8 cellular contexts compared by ENCODE assay signal in genomic region chr14:100239840-100240724, GRCh38. TPM values are rescaled to one million over a fixed set of nuclear protein-coding genes. Genes with fewer than 3 reads are reported as not detected.
DNase-seq lines count a peak whose midpoint lies in the region; ATAC-seq, FAIRE-seq and TF ChIP-seq lines count a peak whose summit lies in the region.

No MANE protein-coding gene starts in this region.

- no peaks in the 10 kb centered on the region for H3K27me3 Mint-ChIP-seq in activated CD8-positive, alpha-beta T cell treated with anti-CD3 and anti-CD28 coated beads for 36 hours

- H3K4me1 ChIP-seq in BE2C (no peaks in the 10 kb centered on the region), ectodermal cell (ENCODE audit: control insufficient read depth, insufficient read depth, low read length) (peaks cover 17% of the 10 kb centered on the region)

- peak; percentile 8 for FAIRE-seq in GM19239 (lab: Jason Lieb, UNC)

- H3K36me3 ChIP-seq in BE2C, result peaks cover 17% of the 10 kb centered on the region
- H3K36me3 ChIP-seq in ectodermal cell (ENCODE audit: control insufficient read depth, insufficient read depth, low read length), result no peaks in the 10 kb centered on the region

- peak overlapping the region; percentile 83 for H3K27ac ChIP-seq in ectodermal cell (ENCODE audit: insufficient read depth, low read depth, low read length, poor library complexity, severe bottlenecking)

- CTCF ChIA-PET in activated CD8-positive, alpha-beta T cell treated with anti-CD3 and anti-CD28 coated beads for 36 hours (lab: Charles Lee), result interaction anchor here (0.7 to 4.8 kb wide), 20 partner anchors 10 to 258 kb away, joined by 3 to 21 read pairs (median 5); a partner anchor contains a TSS

- H3K4me3 ChIP-seq in BE2C (ENCODE audit: low read depth, low read length) (peak overlapping the region; percentile 85), ectodermal cell (ENCODE audit: insufficient read depth, low read depth, low read length) (peak overlapping the region; percentile 95)

- ATAC-seq in HG03439 (IDR thresholded peaks at IDR 0.05; ENCODE audit: unreplicated experiment), result peak; percentile 39
- ATAC-seq in activated CD8-positive, alpha-beta T cell treated with anti-CD3 and anti-CD28 coated beads for 36 hours, result peak; percentile 52

- WGBS in ectodermal cell, 2 experiments, result 0% methylated on average over 121 of the region's 121 CpGs

- H3K27me3 ChIP-seq in BE2C (no peaks in the 10 kb centered on the region), ectodermal cell (ENCODE audit: control insufficient read depth, insufficient read depth, low read length, poor library complexity, severe bottlenecking) (no peaks in the 10 kb centered on the region)

- DNase-seq in BE2C (peak; percentile 91), GM19239 (ENCODE audit: insufficient read length, low spot score) (peak; percentile 81), NCI-H526 (lab: John Stamatoyannopoulos, UW) (peak; percentile 55 to 94), lung microvascular endothelial cell (ENCODE audit: low read depth in 2 of 2) (peak; percentile 94 to 95)
- peak; percentile 88 for DNase-seq in activated CD8-positive, alpha-beta T cell treated with anti-CD3 and anti-CD28 coated beads for 36 hours
- peak; percentile 61 to 86 (median 75) for DNase-seq in stimulated activated CD4-positive, alpha-beta T cell treated with anti-CD3 and anti-CD28 coated beads, TNF-alpha, amount 100 ng/mL, for 24 hours (ENCODE audit: low read depth in 3 of 3)

- intact Hi-C loops in activated CD8-positive, alpha-beta T cell treated with anti-CD3 and anti-CD28 coated beads for 36 hours (cut with micrococcal nuclease), result loop anchor here (5.0 kb wide), 1 partner anchor 173 kb away; the partner anchor contains the start of gene EVL

- H3K36me3 Mint-ChIP-seq in activated CD8-positive, alpha-beta T cell treated with anti-CD3 and anti-CD28 coated beads for 36 hours (ENCODE audit: low read depth), result peaks cover 58% of the 10 kb centered on the region

- H3K27ac Mint-ChIP-seq in activated CD8-positive, alpha-beta T cell treated with anti-CD3 and anti-CD28 coated beads for 36 hours, result peak overlapping the region; percentile 93

- peak; percentile 36 for TF ChIP-seq CTCF in BE2C (IDR thresholded peaks at IDR 0.05; ENCODE audit: low read depth, low read length)
- peak; percentile 77 for TF ChIP-seq CTCF in activated CD8-positive, alpha-beta T cell treated with anti-CD3 and anti-CD28 coated beads for 36 hours (IDR thresholded peaks at IDR 0.05)

- POLR2A ChIA-PET in activated CD8-positive, alpha-beta T cell treated with anti-CD3 and anti-CD28 coated beads for 36 hours (lab: Charles Lee), result interaction anchor here (1.0 to 2.0 kb wide), 6 partner anchors 10 to 174 kb away, joined by 3 to 8 read pairs (median 4); partner anchors contain the start of gene EVL

- H3K9me3 Mint-ChIP-seq in activated CD8-positive, alpha-beta T cell treated with anti-CD3 and anti-CD28 coated beads for 36 hours, result no peaks in the 10 kb centered on the region

- H3K9me3 ChIP-seq in BE2C (no peaks in the 10 kb centered on the region), ectodermal cell (ENCODE audit: control insufficient read depth, low read length) (no peaks in the 10 kb centered on the region)

- peak overlapping the region; percentile 97 for H3K4me3 Mint-ChIP-seq in activated CD8-positive, alpha-beta T cell treated with anti-CD3 and anti-CD28 coated beads for 36 hours

- peaks cover 45% of the 10 kb centered on the region for H3K4me1 Mint-ChIP-seq in activated CD8-positive, alpha-beta T cell treated with anti-CD3 and anti-CD28 coated beads for 36 hours (ENCODE audit: low read depth)

RNA-seq across cellular contexts. Expression of gene YY1, which starts 1.1 kb away (rescaled TPM):
- 87.1 TPM for polyA plus RNA-seq in BE2C (2012; ENCODE audit: insufficient read depth, insufficient read length, low read depth)
- 100 to 1,000 TPM; 105 TPM for total RNA-seq in activated CD8-positive, alpha-beta T cell treated with anti-CD3 and anti-CD28 coated beads for 36 hours
- 103 TPM for polyA plus RNA-seq in ectodermal cell (2013, experiment 1 of 4)
- 102 TPM for polyA plus RNA-seq in ectodermal cell (2013, experiment 2 of 4)
- polyA plus RNA-seq in ectodermal cell (2013, experiment 3 of 4), result 74.3 TPM
- polyA plus RNA-seq in ectodermal cell (2013, experiment 4 of 4), result 72.7 TPM
- total RNA-seq in lung microvascular endothelial cell, result 31.6 and 39.3 TPM in 2 replicates

Comparison
In these comparisons a context has a peak if more than half of its experiments do, and no peak if none do; other contexts are left out.
1. Peak in every context shown above with its lines: DNase-seq, ATAC-seq, H3K4me3 ChIP-seq and H3K27ac ChIP-seq.